Comparison of ENCODE assay signal across 9 cellular contexts in genomic region chr2:237201461-237202287, GRCh38.
A peak's percentile ranks its signal among the peaks of the same experiment; 100 is the strongest.
DNase-seq lines count a peak whose midpoint lies in the region; ATAC-seq and TF ChIP-seq lines count a peak whose summit lies in the region.
"Had no signal": no experiment of that assay in that cellular context is flagged by ENCODE, and none has a peak within 500 bp of the region (broad histone marks: within the 10 kb centered on the region; RNA-seq: fewer than 3 reads in every experiment).

No MANE protein-coding gene starts in this region.

- peaks cover 6% of the 10 kb centered on the region for H3K27me3 Mint-ChIP-seq in nephron (ENCODE audit: low read depth)
- peaks cover 17% of the 10 kb centered on the region for H3K27me3 Mint-ChIP-seq in activated naive CD4-positive, alpha-beta T cell treated with anti-CD3 and anti-CD28 coated beads, Interleukin-2, amount 10 ng/mL, durations not matched to agents 7 days and 5 days

- H3K36me3 Mint-ChIP-seq in nephron (ENCODE audit: low read depth): no peaks in the 10 kb centered on the region
- no peaks in the 10 kb centered on the region for H3K36me3 Mint-ChIP-seq in activated naive CD4-positive, alpha-beta T cell treated with anti-CD3 and anti-CD28 coated beads, Interleukin-2, amount 10 ng/mL, durations not matched to agents 7 days and 5 days
- H3K36me3 Mint-ChIP-seq: IgD-negative memory B cell had no signal

- ATAC-seq in GM18498 (IDR thresholded peaks at IDR 0.05; ENCODE audit: unreplicated experiment) (peak; percentile 60), HG03108 (IDR thresholded peaks at IDR 0.05; ENCODE audit: unreplicated experiment) (peak; percentile 79)

- H3K4me3 ChIP-seq in astrocyte of the spinal cord (ENCODE audit: low read depth, low read length): no peak overlapping the region

- in situ Hi-C loops in astrocyte of the spinal cord (cut with HindIII; ENCODE audit: low sequenced_read_pairs): no loop called here

- no peak overlapping the region for H3K4me3 Mint-ChIP-seq in nephron
- no peak overlapping the region for H3K4me3 Mint-ChIP-seq in activated naive CD4-positive, alpha-beta T cell treated with anti-CD3 and anti-CD28 coated beads, Interleukin-2, amount 10 ng/mL, durations not matched to agents 7 days and 5 days
- H3K4me3 Mint-ChIP-seq: IgD-negative memory B cell had no signal

- DNase-seq in astrocyte of the spinal cord (ENCODE audit: low read depth, low spot score) (peak; percentile 99), NCI-H1105 treated with DMSO at 0.1 percent for 48 hours (lab: John Stamatoyannopoulos, UW) (no peak)
- no peak for DNase-seq in stimulated activated CD4-positive, alpha-beta T cell treated with anti-CD3 and anti-CD28 coated beads, Interleukin-2, amount 100 ng/mL, for 24 hours
- no peak for DNase-seq in stimulated activated CD4-positive, alpha-beta T cell treated with anti-CD3 and anti-CD28 coated beads, Interleukin-4, amount 100 ng/mL, for 1 hour
- no peak for DNase-seq in activated naive CD4-positive, alpha-beta T cell treated with anti-CD3 and anti-CD28 coated beads, Interleukin-2, amount 10 ng/mL, durations not matched to agents 7 days and 5 days

- TF ChIP-seq CTCF in astrocyte of the spinal cord (IDR thresholded peaks at IDR 0.05; ENCODE audit: low read depth, low read length): no peak
- TF ChIP-seq CTCF in nephron (IDR thresholded peaks at IDR 0.05; ENCODE audit: unreplicated experiment in 3 of 3): no peak

- CTCF ChIA-PET in activated naive CD4-positive, alpha-beta T cell treated with anti-CD3 and anti-CD28 coated beads, Interleukin-2, amount 10 ng/mL, durations not matched to agents 7 days and 5 days (lab: Charles Lee): no interaction called here

- H3K27ac Mint-ChIP-seq in nephron: peak overlapping the region; percentile 22 to 70 (median 65)
- no peak overlapping the region for H3K27ac Mint-ChIP-seq in activated naive CD4-positive, alpha-beta T cell treated with anti-CD3 and anti-CD28 coated beads, Interleukin-2, amount 10 ng/mL, durations not matched to agents 7 days and 5 days

- H3K4me1 Mint-ChIP-seq in nephron: peaks cover 74% of the 10 kb centered on the region
- H3K4me1 Mint-ChIP-seq in activated naive CD4-positive, alpha-beta T cell treated with anti-CD3 and anti-CD28 coated beads, Interleukin-2, amount 10 ng/mL, durations not matched to agents 7 days and 5 days: no peaks in the 10 kb centered on the region
- H3K4me1 Mint-ChIP-seq: IgD-negative memory B cell had no signal

- H3K9me3 Mint-ChIP-seq in nephron: no peaks in the 10 kb centered on the region
- no peaks in the 10 kb centered on the region for H3K9me3 Mint-ChIP-seq in activated naive CD4-positive, alpha-beta T cell treated with anti-CD3 and anti-CD28 coated beads, Interleukin-2, amount 10 ng/mL, durations not matched to agents 7 days and 5 days
